8 cellular contexts compared by ENCODE assay signal in genomic region chr21:16082038-16082816, GRCh38.
DNase-seq lines count a peak whose midpoint lies in the region; ATAC-seq, FAIRE-seq and TF ChIP-seq lines count a peak whose summit lies in the region.

No MANE protein-coding gene starts in this region.

- H3K4me3 Mint-ChIP-seq in endothelial cell (ENCODE audit: unreplicated experiment) (no peak overlapping the region), progenitor cell of endocrine pancreas (ENCODE audit: low read depth) (no peak overlapping the region)

- H3K36me3 Mint-ChIP-seq in endothelial cell (ENCODE audit: low read depth, unreplicated experiment) (no peaks in the 10 kb centered on the region), progenitor cell of endocrine pancreas (ENCODE audit: insufficient read depth) (no peaks in the 10 kb centered on the region)

- no peak for TF ChIP-seq POLR2A in GM12891 (IDR thresholded peaks at IDR 0.05; ENCODE audit: low read depth, low read length)

- H3K9me3 Mint-ChIP-seq in endothelial cell (ENCODE audit: unreplicated experiment) (no peaks in the 10 kb centered on the region), progenitor cell of endocrine pancreas (ENCODE audit: low read depth) (peaks cover 7% of the 10 kb centered on the region)

- peak; percentile 65 for ATAC-seq in GM19395 (IDR thresholded peaks at IDR 0.05; ENCODE audit: unreplicated experiment)

- FAIRE-seq in GM12891 (lab: Jason Lieb, UNC), result no peak

- TF ChIP-seq CTCF in endothelial cell (IDR thresholded peaks at IDR 0.05; ENCODE audit: unreplicated experiment) (peak; percentile 64), progenitor cell of endocrine pancreas (IDR thresholded peaks at IDR 0.05; ENCODE audit: unreplicated experiment) (peak; percentile 58)

- H3K27ac Mint-ChIP-seq in endothelial cell (ENCODE audit: unreplicated experiment), result peak overlapping the region; percentile 12
- no peak overlapping the region for H3K27ac Mint-ChIP-seq in progenitor cell of endocrine pancreas

- H3K27me3 Mint-ChIP-seq in endothelial cell (ENCODE audit: unreplicated experiment), result no peaks in the 10 kb centered on the region
- H3K27me3 Mint-ChIP-seq in progenitor cell of endocrine pancreas, result no peaks in the 10 kb centered on the region

- peak; percentile 4 for DNase-seq in NCI-H2227 treated with DMSO at 0.1 percent for 48 hours (lab: John Stamatoyannopoulos, UW)
- no peak for DNase-seq in endothelial cell (ENCODE audit: low spot score)
- no peak for DNase-seq in progenitor cell of endocrine pancreas (ENCODE audit: low spot score, unreplicated experiment)
- DNase-seq in HK-2 (ENCODE audit: unreplicated experiment), result no peak
- no peak for DNase-seq in NCI-H774 (lab: John Stamatoyannopoulos, UW)
- DNase-seq in NCI-H226, result no peak
- DNase-seq in GM12891 (ENCODE audit: insufficient read length, low spot score), result no peak

- H3K4me1 Mint-ChIP-seq in endothelial cell (ENCODE audit: unreplicated experiment) (peaks cover 3% of the 10 kb centered on the region), progenitor cell of endocrine pancreas (ENCODE audit: low read depth) (peaks cover 10% of the 10 kb centered on the region)

TF ChIP-seq in GM12891, 5 proteins besides CTCF, POLR2A, EP300 and RAD21:
- TF ChIP-seq SPI1 (IDR thresholded peaks at IDR 0.05; ENCODE audit: low read depth, low read length) (no peak), POLR2AphosphoS5 (IDR thresholded peaks at IDR 0.05; ENCODE audit: low read depth, low read length) (no peak), TAF1 (IDR thresholded peaks at IDR 0.05; ENCODE audit: low read depth, low read length) (no peak), POU2F2 (IDR thresholded peaks at IDR 0.05; ENCODE audit: low read depth, low read length) (no peak)
